Comparison of ENCODE assay signal across 25 cellular contexts in the genomic region with DNA sequence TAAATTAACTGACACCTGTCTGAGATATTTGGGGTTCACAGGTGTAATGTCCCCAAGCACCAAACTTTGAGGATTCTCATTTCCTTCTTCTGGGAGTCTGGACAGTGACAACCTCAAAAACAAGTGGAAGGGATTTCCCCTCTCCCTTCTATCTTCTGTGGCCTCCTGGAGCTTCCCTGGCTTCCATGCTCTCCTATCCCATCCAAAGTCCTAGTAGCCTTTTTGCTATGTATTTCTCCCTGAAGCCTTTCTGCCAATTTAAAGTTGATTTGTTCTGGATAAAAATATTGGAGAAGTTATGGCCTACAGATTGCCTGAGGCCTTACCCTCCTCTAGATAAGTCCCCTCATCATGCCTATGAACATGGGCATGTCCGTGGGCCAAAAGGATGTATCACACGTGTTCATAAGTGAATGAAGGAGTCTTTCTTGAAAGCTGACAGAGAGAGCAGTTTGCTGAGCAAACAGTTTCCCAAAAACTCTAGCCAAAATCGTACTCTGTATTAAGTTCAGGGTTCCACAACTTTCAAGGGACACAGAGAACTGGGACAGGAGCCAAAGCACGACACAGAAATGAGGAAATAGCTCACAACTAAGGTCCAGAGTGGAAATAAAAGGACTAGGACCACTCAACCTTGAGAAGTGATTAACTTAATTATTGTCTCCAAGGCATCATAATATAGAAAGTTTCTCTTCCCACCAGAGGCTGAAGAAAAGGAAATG. TPM values are rescaled to one million over a fixed set of nuclear protein-coding genes. Genes with fewer than 3 reads are reported as not detected.
DNase-seq lines count a peak whose midpoint lies in the region; ATAC-seq and TF ChIP-seq lines count a peak whose summit lies in the region.
"Had no signal": no experiment of that assay in that cellular context is flagged by ENCODE, and none has a peak within 500 bp of the region (broad histone marks: within the 10 kb centered on the region; RNA-seq: fewer than 3 reads in every experiment).

No MANE protein-coding gene starts in this region.

- intact Hi-C loops in right lobe of liver (cut with DNase I): no loop called here
- intact Hi-C loops in activated T-helper 1 cell treated with anti-CD3 and anti-CD28 coated beads, Interleukin-12 subunit alpha, Interleukin-12 subunit beta, Interleukin-2, Interleukin-4 antibody, amounts not matched to agents 30 ng/mL and 10 ng/mL and 1 ng/mL, durations not matched to agents 14 hours and 24 hours and 36 hours (cut with micrococcal nuclease): no loop called here

- WGBS in right lobe of liver (ENCODE audit: insufficient coverage, low coverage, low lambda C conversion rate, missing lambda C conversion rate): 15% methylated on average over 4 of the region's 4 CpGs

- no peak for TF ChIP-seq CTCF in right lobe of liver (IDR thresholded peaks at IDR 0.05)

- H3K27ac Mint-ChIP-seq in activated T-helper 1 cell treated with anti-CD3 and anti-CD28 coated beads, Interleukin-12 subunit alpha, Interleukin-12 subunit beta, Interleukin-2, Interleukin-4 antibody, amounts not matched to agents 30 ng/mL and 10 ng/mL and 1 ng/mL, durations not matched to agents 14 hours and 24 hours and 36 hours: no peak overlapping the region
- H3K27ac Mint-ChIP-seq: CD4-positive, alpha-beta T cell; H9 had no signal

- H3K27ac ChIP-seq in right lobe of liver (peak overlapping the region in 2 of 3 donors; percentile 68 to 76), substantia nigra (ENCODE audit: low read depth, low read length, poor library complexity, severe bottlenecking) (peak overlapping the region; percentile 39)
- H3K27ac ChIP-seq: A549, GM23248, HL-60, KMS-11 had no signal

- H3K4me3 Mint-ChIP-seq in activated T-helper 1 cell treated with anti-CD3 and anti-CD28 coated beads, Interleukin-12 subunit alpha, Interleukin-12 subunit beta, Interleukin-2, Interleukin-4 antibody, amounts not matched to agents 30 ng/mL and 10 ng/mL and 1 ng/mL, durations not matched to agents 14 hours and 24 hours and 36 hours: no peak overlapping the region
- H3K4me3 Mint-ChIP-seq: CD4-positive, alpha-beta T cell; H9 had no signal

- H3K36me3 ChIP-seq in right lobe of liver: no peaks in the 10 kb centered on the region

- no peaks in the 10 kb centered on the region for H3K36me3 Mint-ChIP-seq in activated T-helper 1 cell treated with anti-CD3 and anti-CD28 coated beads, Interleukin-12 subunit alpha, Interleukin-12 subunit beta, Interleukin-2, Interleukin-4 antibody, amounts not matched to agents 30 ng/mL and 10 ng/mL and 1 ng/mL, durations not matched to agents 14 hours and 24 hours and 36 hours (ENCODE audit: low read depth)

- peak; percentile 86 to 92 (median 91) for ATAC-seq in right lobe of liver
- ATAC-seq: A549, GM12878 had no signal

- peak; percentile 43 for DNase-seq in MV-4-11 (lab: John Stamatoyannopoulos, UW)
- peak; percentile 5 for DNase-seq in cerebellar cortex (ENCODE audit: low spot score)
- peak in 2 of 3 donors; percentile 34 to 83 for DNase-seq in right lobe of liver
- DNase-seq in substantia nigra (lab: John Stamatoyannopoulos, UW): peak in 11 of 49 donors; percentile 15 to 56 (median 25)
- DNase-seq in HEK293T (ENCODE audit: extremely low spot score): no peak
- DNase-seq in NCI-H1436 (lab: John Stamatoyannopoulos, UW): no peak
- DNase-seq in activated T-helper 1 cell treated with anti-CD3 and anti-CD28 coated beads, Interleukin-12 subunit alpha, Interleukin-12 subunit beta, Interleukin-2, Interleukin-4 antibody, amounts not matched to agents 30 ng/mL and 10 ng/mL and 1 ng/mL, durations not matched to agents 14 hours and 24 hours and 36 hours (ENCODE audit: low spot score): no peak
- no peak for DNase-seq in activated CD4-positive, alpha-beta T cell treated with anti-CD3 and anti-CD28 coated beads for 1 hour
- DNase-seq: CD4-positive, alpha-beta T cell; COR-L47; DMS 273 treated with DMSO at 0.1 percent for 48 hours; DMS79 treated with DMSO at 0.1 percent for 48 hours; GM23248; H9; NCI-H1105 treated with DMSO at 0.1 percent for 48 hours; NCI-H187; NCI-H446; NCI-H526; Right ventricle myocardium superior had no signal

- no peaks in the 10 kb centered on the region for H3K9me3 Mint-ChIP-seq in activated T-helper 1 cell treated with anti-CD3 and anti-CD28 coated beads, Interleukin-12 subunit alpha, Interleukin-12 subunit beta, Interleukin-2, Interleukin-4 antibody, amounts not matched to agents 30 ng/mL and 10 ng/mL and 1 ng/mL, durations not matched to agents 14 hours and 24 hours and 36 hours
- H3K9me3 Mint-ChIP-seq: CD4-positive, alpha-beta T cell; H9 had no signal

- peaks cover 8% of the 10 kb centered on the region for H3K4me1 Mint-ChIP-seq in activated T-helper 1 cell treated with anti-CD3 and anti-CD28 coated beads, Interleukin-12 subunit alpha, Interleukin-12 subunit beta, Interleukin-2, Interleukin-4 antibody, amounts not matched to agents 30 ng/mL and 10 ng/mL and 1 ng/mL, durations not matched to agents 14 hours and 24 hours and 36 hours (ENCODE audit: low read depth)
- H3K4me1 Mint-ChIP-seq: H9 had no signal

- H3K27me3 ChIP-seq in right lobe of liver: no peaks in the 10 kb centered on the region

- CTCF ChIA-PET in HEK293T (lab: Yijun Ruan, JAX): no interaction called here

- H3K4me1 ChIP-seq in right lobe of liver: peaks cover 0 to 36% (median 0%) of the 10 kb centered on the region in 4 donors
- H3K4me1 ChIP-seq: A549 had no signal

- POLR2A ChIA-PET in HEK293T (lab: Yijun Ruan, JAX): no interaction called here

- H3K27me3 Mint-ChIP-seq in activated T-helper 1 cell treated with anti-CD3 and anti-CD28 coated beads, Interleukin-12 subunit alpha, Interleukin-12 subunit beta, Interleukin-2, Interleukin-4 antibody, amounts not matched to agents 30 ng/mL and 10 ng/mL and 1 ng/mL, durations not matched to agents 14 hours and 24 hours and 36 hours (ENCODE audit: insufficient read depth): no peaks in the 10 kb centered on the region
- H3K27me3 Mint-ChIP-seq: CD4-positive, alpha-beta T cell had no signal

- no peak overlapping the region for H3K4me3 ChIP-seq in right lobe of liver
- H3K4me3 ChIP-seq: A549, GM12878, GM23248 had no signal

- no peaks in the 10 kb centered on the region for H3K9me3 ChIP-seq in right lobe of liver
- H3K9me3 ChIP-seq: A549 had no signal

- TF ChIP-seq POLR2A in right lobe of liver (IDR thresholded peaks at IDR 0.05): no peak

TF ChIP-seq in HEK293T, 16 proteins besides CTCF, POLR2A, EP300 and RAD21:
- TF ChIP-seq, protein P1, sequence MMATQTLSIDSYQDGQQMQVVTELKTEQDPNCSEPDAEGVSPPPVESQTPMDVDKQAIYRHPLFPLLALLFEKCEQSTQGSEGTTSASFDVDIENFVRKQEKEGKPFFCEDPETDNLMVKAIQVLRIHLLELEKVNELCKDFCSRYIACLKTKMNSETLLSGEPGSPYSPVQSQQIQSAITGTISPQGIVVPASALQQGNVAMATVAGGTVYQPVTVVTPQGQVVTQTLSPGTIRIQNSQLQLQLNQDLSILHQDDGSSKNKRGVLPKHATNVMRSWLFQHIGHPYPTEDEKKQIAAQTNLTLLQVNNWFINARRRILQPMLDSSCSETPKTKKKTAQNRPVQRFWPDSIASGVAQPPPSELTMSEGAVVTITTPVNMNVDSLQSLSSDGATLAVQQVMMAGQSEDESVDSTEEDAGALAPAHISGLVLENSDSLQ (IDR thresholded peaks at IDR 0.05): no peak
- no peak for TF ChIP-seq HDGF (IDR thresholded peaks at IDR 0.05; ENCODE audit: borderline replicate concordance)
- no peak for TF ChIP-seq ARNT (IDR thresholded peaks at IDR 0.05)
- no peak for TF ChIP-seq TARDBP (IDR thresholded peaks at IDR 0.05)
- no peak for TF ChIP-seq CTBP1 (IDR thresholded peaks at IDR 0.05; ENCODE audit: borderline replicate concordance)
- TF ChIP-seq FOXK2 (IDR thresholded peaks at IDR 0.05): no peak
- TF ChIP-seq SUZ12 (IDR thresholded peaks at IDR 0.05): no peak
- no peak for TF ChIP-seq L3MBTL2 (conservative IDR thresholded peaks at IDR 0.05)
- TF ChIP-seq FOXA1 (IDR thresholded peaks at IDR 0.05): no peak
- TF ChIP-seq ELF4 (IDR thresholded peaks at IDR 0.05): no peak
- TF ChIP-seq SP1 (IDR thresholded peaks at IDR 0.05): no peak
- TF ChIP-seq LEF1 (IDR thresholded peaks at IDR 0.05; ENCODE audit: borderline replicate concordance): no peak
- no peak for TF ChIP-seq NFRKB (IDR thresholded peaks at IDR 0.05)
- TF ChIP-seq ZNF384 (IDR thresholded peaks at IDR 0.05): no peak
- TF ChIP-seq FOXM1 (IDR thresholded peaks at IDR 0.05; ENCODE audit: borderline replicate concordance): no peak
- no peak for TF ChIP-seq BHLHE40 (IDR thresholded peaks at IDR 0.05; ENCODE audit: borderline replicate concordance)

RNA-seq across cellular contexts. Expression of gene HEPACAM, which starts 6.7 kb away (rescaled TPM):
- total RNA-seq in right lobe of liver: 10 to 100 TPM in 1 of 6 experiments, 1 to 10 TPM in 4, under 1 TPM in 1; 0.30 to 30.8 (median 2.3) TPM
- total RNA-seq in activated T-helper 1 cell treated with anti-CD3 and anti-CD28 coated beads, Interleukin-12 subunit alpha, Interleukin-12 subunit beta, Interleukin-2, Interleukin-4 antibody, amounts not matched to agents 30 ng/mL and 10 ng/mL and 1 ng/mL, durations not matched to agents 14 hours and 24 hours and 36 hours: not detected in 2 replicates
- total RNA-seq: CD4-positive, alpha-beta T cell; GM12878; GM23248; H9; HT-29; SK-MEL-5 had no signal

RNA-seq across cellular contexts. Expression of gene HEPN1, which starts 10.1 kb away (rescaled TPM):
- total RNA-seq in right lobe of liver: under 1 TPM in 1 of 6 experiments, not detected in 5; 0.18 TPM
- not detected in 2 replicates for total RNA-seq in activated T-helper 1 cell treated with anti-CD3 and anti-CD28 coated beads, Interleukin-12 subunit alpha, Interleukin-12 subunit beta, Interleukin-2, Interleukin-4 antibody, amounts not matched to agents 30 ng/mL and 10 ng/mL and 1 ng/mL, durations not matched to agents 14 hours and 24 hours and 36 hours
- total RNA-seq: CD4-positive, alpha-beta T cell; GM12878; GM23248; H9; HT-29; Right ventricle myocardium superior; SK-MEL-5 had no signal

RNA-seq across cellular contexts. Expression of gene CCDC15, which starts 24.9 kb away (rescaled TPM):
- total RNA-seq in right lobe of liver: 1 to 10 TPM in 2 of 6 experiments, under 1 TPM in 4; 0.57 to 1.8 (median 0.70) TPM
- 3.1 and 3.4 TPM in 2 replicates for total RNA-seq in activated T-helper 1 cell treated with anti-CD3 and anti-CD28 coated beads, Interleukin-12 subunit alpha, Interleukin-12 subunit beta, Interleukin-2, Interleukin-4 antibody, amounts not matched to agents 30 ng/mL and 10 ng/mL and 1 ng/mL, durations not matched to agents 14 hours and 24 hours and 36 hours

RNA-seq across cellular contexts. Expression of gene ROBO4, which starts 31.4 kb away (rescaled TPM):
- total RNA-seq in right lobe of liver: 10 to 100 TPM in 3 of 6 experiments, 1 to 10 TPM in 3; 3.6 to 18.8 (median 9.0) TPM
- not detected in 2 replicates for total RNA-seq in activated T-helper 1 cell treated with anti-CD3 and anti-CD28 coated beads, Interleukin-12 subunit alpha, Interleukin-12 subunit beta, Interleukin-2, Interleukin-4 antibody, amounts not matched to agents 30 ng/mL and 10 ng/mL and 1 ng/mL, durations not matched to agents 14 hours and 24 hours and 36 hours
- total RNA-seq: CD4-positive, alpha-beta T cell; GM12878; H9; HT-29; SK-MEL-5 had no signal

Comparison
In these comparisons a context has a peak if more than half of its experiments do, and no peak if none do; other contexts are left out.
1. DNase-seq: peak in MV-4-11 (single experiment), cerebellar cortex (single experiment) and right lobe of liver (2 of 3); none in HEK293T (single experiment), NCI-H1436 (single experiment), activated T-helper 1 cell treated with anti-CD3 and anti-CD28 coated beads, Interleukin-12 subunit alpha, Interleukin-12 subunit beta, Interleukin-2, Interleukin-4 antibody, amounts not matched to agents 30 ng/mL and 10 ng/mL and 1 ng/mL, durations not matched to agents 14 hours and 24 hours and 36 hours (single experiment) and activated CD4-positive, alpha-beta T cell treated with anti-CD3 and anti-CD28 coated beads for 1 hour (single experiment).